1 cellular context compared by ENCODE assay signal in genomic region chr9:18477121-18477705, GRCh38.
TF ChIP-seq lines count a peak whose summit lies in the region.

No MANE protein-coding gene starts in this region.

TF ChIP-seq in GM23338, 12 proteins besides CTCF, POLR2A, EP300 and RAD21:
- TF ChIP-seq ETS1 (IDR thresholded peaks at IDR 0.05), result no peak
- no peak for TF ChIP-seq CREB1 (CRISPR knock-in tag; IDR thresholded peaks at IDR 0.05; ENCODE audit: low read depth)
- no peak for TF ChIP-seq POLR2AphosphoS5 (IDR thresholded peaks at IDR 0.05; ENCODE audit: low read depth)
- no peak for TF ChIP-seq STAT1 (IDR thresholded peaks at IDR 0.05; ENCODE audit: unreplicated experiment)
- no peak for TF ChIP-seq ZNF114 (CRISPR knock-in tag; IDR thresholded peaks at IDR 0.05)
- no peak for TF ChIP-seq EZH2phosphoT487 (IDR thresholded peaks at IDR 0.05; ENCODE audit: unreplicated experiment)
- TF ChIP-seq ZNF462 (CRISPR knock-in tag; IDR thresholded peaks at IDR 0.05), result no peak
- TF ChIP-seq REST (IDR thresholded peaks at IDR 0.05; ENCODE audit: unreplicated experiment), result no peak
- TF ChIP-seq JUNB (IDR thresholded peaks at IDR 0.05; ENCODE audit: unreplicated experiment), result no peak
- no peak for TF ChIP-seq NANOG (IDR thresholded peaks at IDR 0.05; ENCODE audit: borderline replicate concordance)
- no peak for TF ChIP-seq EZH2 (IDR thresholded peaks at IDR 0.05; ENCODE audit: low read depth, unreplicated experiment)
- TF ChIP-seq ZNF331 (CRISPR knock-in tag; IDR thresholded peaks at IDR 0.05; ENCODE audit: low read depth), result no peak
